ENCODE assay signal across 14 cellular contexts in genomic region chr12:117052386-117053049, GRCh38. TPM values are rescaled to one million over a fixed set of nuclear protein-coding genes. Genes with fewer than 3 reads are reported as not detected.
DNase-seq lines count a peak whose midpoint lies in the region; ATAC-seq and TF ChIP-seq lines count a peak whose summit lies in the region.
"Had no signal": no experiment of that assay in that cellular context is flagged by ENCODE, and none has a peak within 500 bp of the region (broad histone marks: within the 10 kb centered on the region; RNA-seq: fewer than 3 reads in every experiment).

No MANE protein-coding gene starts in this region.

- H3K27me3 ChIP-seq in DOHH2 (ENCODE audit: control insufficient read depth, low read length) (no peaks in the 10 kb centered on the region), heart right ventricle (no peaks in the 10 kb centered on the region), sigmoid colon (no peaks in the 10 kb centered on the region)

- H3F3A ChIP-seq in DOHH2 (ENCODE audit: control insufficient read depth, insufficient read depth) = no peaks in the 10 kb centered on the region

- peak; percentile 57 for ATAC-seq in GM21737 (IDR thresholded peaks at IDR 0.05; ENCODE audit: unreplicated experiment)
- ATAC-seq in heart right ventricle = peak in 4 of 8 donors; percentile 4 to 21 (median 11)
- no peak for ATAC-seq in left lobe of liver
- ATAC-seq: activated T-cell treated with anti-CD3 and anti-CD28 coated beads, Interleukin-2, amount 50 U/mL, for 72 hours had no signal

- WGBS in heart right ventricle, 2 donors = 30 to 44% methylated on average over 8 of the region's 8 CpGs
- 68 to 71% methylated on average over 8 of the region's 8 CpGs for WGBS in sigmoid colon, 2 donors

- H4K20me1 ChIP-seq in DOHH2 (ENCODE audit: control insufficient read depth, insufficient read depth, low read depth, low read length) = no peaks in the 10 kb centered on the region

- no peaks in the 10 kb centered on the region for H3K9me3 ChIP-seq in DOHH2 (ENCODE audit: control insufficient read depth, insufficient read depth, low read length)
- no peaks in the 10 kb centered on the region for H3K9me3 ChIP-seq in heart right ventricle
- H3K9me3 ChIP-seq in sigmoid colon = no peaks in the 10 kb centered on the region

- no peaks in the 10 kb centered on the region for H3K9me2 ChIP-seq in DOHH2 (replicated peaks; ENCODE audit: control insufficient read depth, low read length)

- H3K27ac ChIP-seq in DOHH2 (ENCODE audit: low read depth, low read length) = peak overlapping the region; percentile 37
- peak overlapping the region in 9 of 10 donors; percentile 76 to 95 (median 91) for H3K27ac ChIP-seq in heart right ventricle
- no peak overlapping the region for H3K27ac ChIP-seq in sigmoid colon
- H3K27ac ChIP-seq: brain microvascular endothelial cell, epithelial cell of prostate, VCaP had no signal

- no peak for TF ChIP-seq CTCF in DOHH2 (IDR thresholded peaks at IDR 0.05; ENCODE audit: low read depth, low read length, poor library complexity, severe bottlenecking)
- no peak for TF ChIP-seq CTCF in heart right ventricle (IDR thresholded peaks at IDR 0.05)
- TF ChIP-seq CTCF in sigmoid colon (IDR thresholded peaks at IDR 0.05) = no peak

- peak overlapping the region; percentile 66 for H3K4me2 ChIP-seq in DOHH2 (ENCODE audit: low read length)

- no peak for TF ChIP-seq EP300 in sigmoid colon (IDR thresholded peaks at IDR 0.05)

- no peaks in the 10 kb centered on the region for H3K36me3 ChIP-seq in DOHH2 (ENCODE audit: control insufficient read depth, low read length)
- peaks cover 0 to 3% (median 0%) of the 10 kb centered on the region in 9 donors for H3K36me3 ChIP-seq in heart right ventricle
- no peaks in the 10 kb centered on the region for H3K36me3 ChIP-seq in sigmoid colon
- H3K36me3 ChIP-seq: brain microvascular endothelial cell had no signal

- DNase-seq in NCI-H2107 (lab: John Stamatoyannopoulos, UW) (peak; percentile 23), heart right ventricle (no peak), RPMI8226 (no peak), left lobe of liver (ENCODE audit: low spot score) (no peak), Kasumi-1 (lab: John Stamatoyannopoulos, UW) (no peak), sigmoid colon (no peak)
- DNase-seq: activated T-cell treated with anti-CD3 and anti-CD28 coated beads, Interleukin-2, amount 50 U/mL, for 72 hours; brain microvascular endothelial cell; C1 segment of cervical spinal cord; naive B cell had no signal

- intact Hi-C loops in heart right ventricle (cut with DNase I) = loop anchor here in 2 of 10 donors (5.0 kb wide), 1 partner anchor 45 kb away; the partner anchor contains the start of gene TESC (in 2 of the 2)
- intact Hi-C loops in sigmoid colon (cut with DNase I) = no loop called here

- H3K4me3 ChIP-seq in DOHH2 (ENCODE audit: low read length) (peak overlapping the region; percentile 53), heart right ventricle (peak overlapping the region in 1 of 10 donors; percentile 16), sigmoid colon (no peak overlapping the region)

- H3K79me2 ChIP-seq in DOHH2 (ENCODE audit: control insufficient read depth, low read length) = no peaks in the 10 kb centered on the region

- H3K4me1 ChIP-seq in DOHH2 (ENCODE audit: control insufficient read depth, low read length) (peaks cover 48% of the 10 kb centered on the region), heart right ventricle (peaks cover 28 to 64% (median 58%) of the 10 kb centered on the region in 9 donors), sigmoid colon (peaks cover 0 to 9% (median 7%) of the 10 kb centered on the region in 4 donors)

- TF ChIP-seq POLR2A in sigmoid colon (IDR thresholded peaks at IDR 0.05) = no peak

RNA-seq across cellular contexts. Expression of gene TESC, which starts 46.7 kb away (rescaled TPM):
- total RNA-seq in heart right ventricle = 100 to 1,000 TPM in 2 of 10 donors, 10 to 100 TPM in 8; 37.3 to 122 (median 62.8) TPM
- 10 to 100 TPM; 63.9 to 83.2 TPM for polyA plus RNA-seq in heart right ventricle
- 3.1 TPM for total RNA-seq in left lobe of liver
- total RNA-seq in sigmoid colon = 1 to 10 TPM in 3 of 4 donors, under 1 TPM in 1; 0.81 to 7.8 (median 3.5) TPM
- 1 to 10 TPM in 2 of 3 donors, under 1 TPM in 1; 0.92 to 6.7 (median 4.8) TPM for polyA plus RNA-seq in sigmoid colon

Comparison
In these comparisons a context has a peak if more than half of its experiments do, and no peak if none do; other contexts are left out.
1. H3K27ac ChIP-seq: peak in DOHH2 (single experiment) and heart right ventricle (9 of 10); none in sigmoid colon (0 of 4).